ENCODE assay signal across 1 cellular context in the genomic region with DNA sequence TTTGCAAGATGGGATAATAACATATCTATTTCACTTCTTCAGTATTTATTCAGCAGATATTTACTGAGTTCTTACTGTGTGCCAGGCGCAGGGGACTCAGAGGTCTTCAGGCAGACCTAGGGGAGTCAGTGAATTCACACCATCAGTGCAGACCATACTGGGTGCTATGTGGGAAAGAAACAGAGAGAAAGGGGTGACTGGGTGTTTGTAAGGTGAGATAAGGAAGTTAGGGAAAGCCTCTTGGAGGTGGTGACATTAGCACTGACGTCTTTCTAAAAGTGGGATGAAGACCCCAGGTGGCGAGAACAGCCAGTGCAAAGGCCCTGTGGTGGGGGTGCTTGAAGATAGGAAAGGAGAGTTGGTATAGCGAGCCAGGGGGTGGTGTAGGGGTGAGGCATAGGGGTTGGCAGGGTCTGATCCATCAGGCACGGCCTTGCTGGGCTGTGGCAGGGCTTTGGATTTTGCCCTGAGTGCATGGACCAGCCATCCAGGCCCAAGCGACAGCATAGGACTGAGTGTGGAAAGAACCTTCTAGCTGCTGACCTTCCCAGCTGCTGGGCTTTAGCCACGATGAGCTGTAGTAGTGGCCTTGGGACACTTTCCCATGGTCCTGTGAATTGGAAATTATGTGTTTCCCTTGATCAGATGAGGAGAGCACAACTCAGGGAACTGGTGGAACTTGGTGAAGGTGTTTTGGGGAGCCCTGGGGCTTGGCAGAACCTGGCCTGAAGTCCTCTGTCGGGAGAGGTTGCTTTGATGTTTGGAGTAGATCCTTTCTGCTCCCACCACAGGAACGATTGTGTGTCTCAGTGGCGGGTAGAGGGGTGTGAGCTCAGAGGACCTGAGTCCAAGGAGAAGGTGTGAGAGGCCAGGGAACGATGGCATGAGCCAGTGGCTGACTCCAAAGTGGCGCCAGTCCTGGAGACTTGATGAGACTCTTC.
TF ChIP-seq lines count a peak whose summit lies in the region.

No MANE protein-coding gene starts in this region.

TF ChIP-seq in HepG2, 621 proteins besides CTCF, POLR2A, EP300 and RAD21 (continued from another document and continues in another):
- TF ChIP-seq, protein P1, sequence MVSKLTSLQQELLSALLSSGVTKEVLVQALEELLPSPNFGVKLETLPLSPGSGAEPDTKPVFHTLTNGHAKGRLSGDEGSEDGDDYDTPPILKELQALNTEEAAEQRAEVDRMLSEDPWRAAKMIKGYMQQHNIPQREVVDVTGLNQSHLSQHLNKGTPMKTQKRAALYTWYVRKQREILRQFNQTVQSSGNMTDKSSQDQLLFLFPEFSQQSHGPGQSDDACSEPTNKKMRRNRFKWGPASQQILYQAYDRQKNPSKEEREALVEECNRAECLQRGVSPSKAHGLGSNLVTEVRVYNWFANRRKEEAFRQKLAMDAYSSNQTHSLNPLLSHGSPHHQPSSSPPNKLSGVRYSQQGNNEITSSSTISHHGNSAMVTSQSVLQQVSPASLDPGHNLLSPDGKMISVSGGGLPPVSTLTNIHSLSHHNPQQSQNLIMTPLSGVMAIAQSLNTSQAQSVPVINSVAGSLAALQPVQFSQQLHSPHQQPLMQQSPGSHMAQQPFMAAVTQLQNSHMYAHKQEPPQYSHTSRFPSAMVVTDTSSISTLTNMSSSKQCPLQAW (CRISPR knock-in tag; IDR thresholded peaks at IDR 0.05) = peak; percentile 60; the same call in 1 of the 2 replicates
- TF ChIP-seq ZBTB21 (CRISPR knock-in tag; IDR thresholded peaks at IDR 0.05) (no peak), EED (CRISPR knock-in tag; IDR thresholded peaks at IDR 0.05) (no peak), KDM5A (IDR thresholded peaks at IDR 0.05; ENCODE audit: borderline replicate concordance, low read length) (no peak), ZEB1 (IDR thresholded peaks at IDR 0.05; ENCODE audit: insufficient replicate concordance, low read depth) (peak; percentile 32), PITX1 (CRISPR knock-in tag; IDR thresholded peaks at IDR 0.05) (peak; percentile 35), ZNF781 (CRISPR knock-in tag; IDR thresholded peaks at IDR 0.05; ENCODE audit: borderline replicate concordance, not compliant biosample characterization) (peak; percentile 72), ZNF101 (CRISPR knock-in tag; IDR thresholded peaks at IDR 0.05; ENCODE audit: borderline replicate concordance, low read depth) (no peak), RBM22 (optimal IDR thresholded peaks at IDR 0.05; ENCODE audit: low read length) (no peak), PRMT3 (CRISPR knock-in tag; IDR thresholded peaks at IDR 0.05; ENCODE audit: borderline replicate concordance, low read depth) (no peak), ZNF34 (CRISPR knock-in tag; IDR thresholded peaks at IDR 0.05; ENCODE audit: borderline replicate concordance) (no peak), NCOA1 (CRISPR knock-in tag; IDR thresholded peaks at IDR 0.05) (0 out of 2 replicates have a peak, but pooled peaks have one; percentile 25)
- TF ChIP-seq, protein P2, sequence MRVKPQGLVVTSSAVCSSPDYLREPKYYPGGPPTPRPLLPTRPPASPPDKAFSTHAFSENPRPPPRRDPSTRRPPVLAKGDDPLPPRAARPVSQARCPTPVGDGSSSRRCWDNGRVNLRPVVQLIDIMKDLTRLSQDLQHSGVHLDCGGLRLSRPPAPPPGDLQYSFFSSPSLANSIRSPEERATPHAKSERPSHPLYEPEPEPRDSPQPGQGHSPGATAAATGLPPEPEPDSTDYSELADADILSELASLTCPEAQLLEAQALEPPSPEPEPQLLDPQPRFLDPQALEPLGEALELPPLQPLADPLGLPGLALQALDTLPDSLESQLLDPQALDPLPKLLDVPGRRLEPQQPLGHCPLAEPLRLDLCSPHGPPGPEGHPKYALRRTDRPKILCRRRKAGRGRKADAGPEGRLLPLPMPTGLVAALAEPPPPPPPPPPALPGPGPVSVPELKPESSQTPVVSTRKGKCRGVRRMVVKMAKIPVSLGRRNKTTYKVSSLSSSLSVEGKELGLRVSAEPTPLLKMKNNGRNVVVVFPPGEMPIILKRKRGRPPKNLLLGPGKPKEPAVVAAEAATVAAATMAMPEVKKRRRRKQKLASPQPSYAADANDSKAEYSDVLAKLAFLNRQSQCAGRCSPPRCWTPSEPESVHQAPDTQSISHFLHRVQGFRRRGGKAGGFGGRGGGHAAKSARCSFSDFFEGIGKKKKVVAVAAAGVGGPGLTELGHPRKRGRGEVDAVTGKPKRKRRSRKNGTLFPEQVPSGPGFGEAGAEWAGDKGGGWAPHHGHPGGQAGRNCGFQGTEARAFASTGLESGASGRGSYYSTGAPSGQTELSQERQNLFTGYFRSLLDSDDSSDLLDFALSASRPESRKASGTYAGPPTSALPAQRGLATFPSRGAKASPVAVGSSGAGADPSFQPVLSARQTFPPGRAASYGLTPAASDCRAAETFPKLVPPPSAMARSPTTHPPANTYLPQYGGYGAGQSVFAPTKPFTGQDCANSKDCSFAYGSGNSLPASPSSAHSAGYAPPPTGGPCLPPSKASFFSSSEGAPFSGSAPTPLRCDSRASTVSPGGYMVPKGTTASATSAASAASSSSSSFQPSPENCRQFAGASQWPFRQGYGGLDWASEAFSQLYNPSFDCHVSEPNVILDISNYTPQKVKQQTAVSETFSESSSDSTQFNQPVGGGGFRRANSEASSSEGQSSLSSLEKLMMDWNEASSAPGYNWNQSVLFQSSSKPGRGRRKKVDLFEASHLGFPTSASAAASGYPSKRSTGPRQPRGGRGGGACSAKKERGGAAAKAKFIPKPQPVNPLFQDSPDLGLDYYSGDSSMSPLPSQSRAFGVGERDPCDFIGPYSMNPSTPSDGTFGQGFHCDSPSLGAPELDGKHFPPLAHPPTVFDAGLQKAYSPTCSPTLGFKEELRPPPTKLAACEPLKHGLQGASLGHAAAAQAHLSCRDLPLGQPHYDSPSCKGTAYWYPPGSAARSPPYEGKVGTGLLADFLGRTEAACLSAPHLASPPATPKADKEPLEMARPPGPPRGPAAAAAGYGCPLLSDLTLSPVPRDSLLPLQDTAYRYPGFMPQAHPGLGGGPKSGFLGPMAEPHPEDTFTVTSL (CRISPR knock-in tag; IDR thresholded peaks at IDR 0.05; ENCODE audit: borderline replicate concordance) = no peak
- TF ChIP-seq, protein P3, sequence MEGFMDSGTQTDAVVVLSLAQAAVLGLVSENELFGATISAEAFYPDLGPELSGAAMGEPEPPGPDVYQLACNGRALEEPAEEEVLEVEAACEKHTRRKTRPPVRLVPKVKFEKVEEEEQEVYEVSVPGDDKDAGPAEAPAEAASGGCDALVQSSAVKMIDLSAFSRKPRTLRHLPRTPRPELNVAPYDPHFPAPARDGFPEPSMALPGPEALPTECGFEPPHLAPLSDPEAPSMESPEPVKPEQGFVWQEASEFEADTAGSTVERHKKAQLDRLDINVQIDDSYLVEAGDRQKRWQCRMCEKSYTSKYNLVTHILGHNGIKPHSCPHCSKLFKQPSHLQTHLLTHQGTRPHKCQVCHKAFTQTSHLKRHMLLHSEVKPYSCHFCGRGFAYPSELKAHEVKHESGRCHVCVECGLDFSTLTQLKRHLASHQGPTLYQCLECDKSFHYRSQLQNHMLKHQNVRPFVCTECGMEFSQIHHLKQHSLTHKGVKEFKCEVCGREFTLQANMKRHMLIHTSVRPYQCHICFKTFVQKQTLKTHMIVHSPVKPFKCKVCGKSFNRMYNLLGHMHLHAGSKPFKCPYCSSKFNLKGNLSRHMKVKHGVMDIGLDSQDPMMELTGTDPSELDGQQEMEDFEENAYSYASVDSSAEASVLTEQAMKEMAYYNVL (CRISPR knock-in tag; IDR thresholded peaks at IDR 0.05; ENCODE audit: borderline replicate concordance) = peak; percentile 22; the same call in 1 of the 2 replicates
- TF ChIP-seq, protein P4, sequence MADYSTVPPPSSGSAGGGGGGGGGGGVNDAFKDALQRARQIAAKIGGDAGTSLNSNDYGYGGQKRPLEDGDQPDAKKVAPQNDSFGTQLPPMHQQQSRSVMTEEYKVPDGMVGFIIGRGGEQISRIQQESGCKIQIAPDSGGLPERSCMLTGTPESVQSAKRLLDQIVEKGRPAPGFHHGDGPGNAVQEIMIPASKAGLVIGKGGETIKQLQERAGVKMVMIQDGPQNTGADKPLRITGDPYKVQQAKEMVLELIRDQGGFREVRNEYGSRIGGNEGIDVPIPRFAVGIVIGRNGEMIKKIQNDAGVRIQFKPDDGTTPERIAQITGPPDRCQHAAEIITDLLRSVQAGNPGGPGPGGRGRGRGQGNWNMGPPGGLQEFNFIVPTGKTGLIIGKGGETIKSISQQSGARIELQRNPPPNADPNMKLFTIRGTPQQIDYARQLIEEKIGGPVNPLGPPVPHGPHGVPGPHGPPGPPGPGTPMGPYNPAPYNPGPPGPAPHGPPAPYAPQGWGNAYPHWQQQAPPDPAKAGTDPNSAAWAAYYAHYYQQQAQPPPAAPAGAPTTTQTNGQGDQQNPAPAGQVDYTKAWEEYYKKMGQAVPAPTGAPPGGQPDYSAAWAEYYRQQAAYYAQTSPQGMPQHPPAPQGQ (CRISPR knock-in tag; IDR thresholded peaks at IDR 0.05; ENCODE audit: borderline replicate concordance) = no peak
- TF ChIP-seq, protein P5, sequence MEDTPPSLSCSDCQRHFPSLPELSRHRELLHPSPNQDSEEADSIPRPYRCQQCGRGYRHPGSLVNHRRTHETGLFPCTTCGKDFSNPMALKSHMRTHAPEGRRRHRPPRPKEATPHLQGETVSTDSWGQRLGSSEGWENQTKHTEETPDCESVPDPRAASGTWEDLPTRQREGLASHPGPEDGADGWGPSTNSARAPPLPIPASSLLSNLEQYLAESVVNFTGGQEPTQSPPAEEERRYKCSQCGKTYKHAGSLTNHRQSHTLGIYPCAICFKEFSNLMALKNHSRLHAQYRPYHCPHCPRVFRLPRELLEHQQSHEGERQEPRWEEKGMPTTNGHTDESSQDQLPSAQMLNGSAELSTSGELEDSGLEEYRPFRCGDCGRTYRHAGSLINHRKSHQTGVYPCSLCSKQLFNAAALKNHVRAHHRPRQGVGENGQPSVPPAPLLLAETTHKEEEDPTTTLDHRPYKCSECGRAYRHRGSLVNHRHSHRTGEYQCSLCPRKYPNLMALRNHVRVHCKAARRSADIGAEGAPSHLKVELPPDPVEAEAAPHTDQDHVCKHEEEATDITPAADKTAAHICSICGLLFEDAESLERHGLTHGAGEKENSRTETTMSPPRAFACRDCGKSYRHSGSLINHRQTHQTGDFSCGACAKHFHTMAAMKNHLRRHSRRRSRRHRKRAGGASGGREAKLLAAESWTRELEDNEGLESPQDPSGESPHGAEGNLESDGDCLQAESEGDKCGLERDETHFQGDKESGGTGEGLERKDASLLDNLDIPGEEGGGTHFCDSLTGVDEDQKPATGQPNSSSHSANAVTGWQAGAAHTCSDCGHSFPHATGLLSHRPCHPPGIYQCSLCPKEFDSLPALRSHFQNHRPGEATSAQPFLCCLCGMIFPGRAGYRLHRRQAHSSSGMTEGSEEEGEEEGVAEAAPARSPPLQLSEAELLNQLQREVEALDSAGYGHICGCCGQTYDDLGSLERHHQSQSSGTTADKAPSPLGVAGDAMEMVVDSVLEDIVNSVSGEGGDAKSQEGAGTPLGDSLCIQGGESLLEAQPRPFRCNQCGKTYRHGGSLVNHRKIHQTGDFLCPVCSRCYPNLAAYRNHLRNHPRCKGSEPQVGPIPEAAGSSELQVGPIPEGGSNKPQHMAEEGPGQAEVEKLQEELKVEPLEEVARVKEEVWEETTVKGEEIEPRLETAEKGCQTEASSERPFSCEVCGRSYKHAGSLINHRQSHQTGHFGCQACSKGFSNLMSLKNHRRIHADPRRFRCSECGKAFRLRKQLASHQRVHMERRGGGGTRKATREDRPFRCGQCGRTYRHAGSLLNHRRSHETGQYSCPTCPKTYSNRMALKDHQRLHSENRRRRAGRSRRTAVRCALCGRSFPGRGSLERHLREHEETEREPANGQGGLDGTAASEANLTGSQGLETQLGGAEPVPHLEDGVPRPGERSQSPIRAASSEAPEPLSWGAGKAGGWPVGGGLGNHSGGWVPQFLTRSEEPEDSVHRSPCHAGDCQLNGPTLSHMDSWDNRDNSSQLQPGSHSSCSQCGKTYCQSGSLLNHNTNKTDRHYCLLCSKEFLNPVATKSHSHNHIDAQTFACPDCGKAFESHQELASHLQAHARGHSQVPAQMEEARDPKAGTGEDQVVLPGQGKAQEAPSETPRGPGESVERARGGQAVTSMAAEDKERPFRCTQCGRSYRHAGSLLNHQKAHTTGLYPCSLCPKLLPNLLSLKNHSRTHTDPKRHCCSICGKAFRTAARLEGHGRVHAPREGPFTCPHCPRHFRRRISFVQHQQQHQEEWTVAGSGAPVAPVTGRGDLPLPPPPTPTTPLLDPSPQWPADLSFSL (CRISPR knock-in tag; IDR thresholded peaks at IDR 0.05) = no peak; the same call in 1 of the 2 replicates
- TF ChIP-seq, protein P6, sequence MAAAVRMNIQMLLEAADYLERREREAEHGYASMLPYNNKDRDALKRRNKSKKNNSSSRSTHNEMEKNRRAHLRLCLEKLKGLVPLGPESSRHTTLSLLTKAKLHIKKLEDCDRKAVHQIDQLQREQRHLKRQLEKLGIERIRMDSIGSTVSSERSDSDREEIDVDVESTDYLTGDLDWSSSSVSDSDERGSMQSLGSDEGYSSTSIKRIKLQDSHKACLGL (CRISPR knock-in tag; IDR thresholded peaks at IDR 0.05) = no peak
- TF ChIP-seq, protein P7, sequence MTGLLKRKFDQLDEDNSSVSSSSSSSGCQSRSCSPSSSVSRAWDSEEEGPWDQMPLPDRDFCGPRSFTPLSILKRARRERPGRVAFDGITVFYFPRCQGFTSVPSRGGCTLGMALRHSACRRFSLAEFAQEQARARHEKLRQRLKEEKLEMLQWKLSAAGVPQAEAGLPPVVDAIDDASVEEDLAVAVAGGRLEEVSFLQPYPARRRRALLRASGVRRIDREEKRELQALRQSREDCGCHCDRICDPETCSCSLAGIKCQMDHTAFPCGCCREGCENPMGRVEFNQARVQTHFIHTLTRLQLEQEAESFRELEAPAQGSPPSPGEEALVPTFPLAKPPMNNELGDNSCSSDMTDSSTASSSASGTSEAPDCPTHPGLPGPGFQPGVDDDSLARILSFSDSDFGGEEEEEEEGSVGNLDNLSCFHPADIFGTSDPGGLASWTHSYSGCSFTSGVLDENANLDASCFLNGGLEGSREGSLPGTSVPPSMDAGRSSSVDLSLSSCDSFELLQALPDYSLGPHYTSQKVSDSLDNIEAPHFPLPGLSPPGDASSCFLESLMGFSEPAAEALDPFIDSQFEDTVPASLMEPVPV (CRISPR knock-in tag; IDR thresholded peaks at IDR 0.05) = no peak
- TF ChIP-seq, protein P8, sequence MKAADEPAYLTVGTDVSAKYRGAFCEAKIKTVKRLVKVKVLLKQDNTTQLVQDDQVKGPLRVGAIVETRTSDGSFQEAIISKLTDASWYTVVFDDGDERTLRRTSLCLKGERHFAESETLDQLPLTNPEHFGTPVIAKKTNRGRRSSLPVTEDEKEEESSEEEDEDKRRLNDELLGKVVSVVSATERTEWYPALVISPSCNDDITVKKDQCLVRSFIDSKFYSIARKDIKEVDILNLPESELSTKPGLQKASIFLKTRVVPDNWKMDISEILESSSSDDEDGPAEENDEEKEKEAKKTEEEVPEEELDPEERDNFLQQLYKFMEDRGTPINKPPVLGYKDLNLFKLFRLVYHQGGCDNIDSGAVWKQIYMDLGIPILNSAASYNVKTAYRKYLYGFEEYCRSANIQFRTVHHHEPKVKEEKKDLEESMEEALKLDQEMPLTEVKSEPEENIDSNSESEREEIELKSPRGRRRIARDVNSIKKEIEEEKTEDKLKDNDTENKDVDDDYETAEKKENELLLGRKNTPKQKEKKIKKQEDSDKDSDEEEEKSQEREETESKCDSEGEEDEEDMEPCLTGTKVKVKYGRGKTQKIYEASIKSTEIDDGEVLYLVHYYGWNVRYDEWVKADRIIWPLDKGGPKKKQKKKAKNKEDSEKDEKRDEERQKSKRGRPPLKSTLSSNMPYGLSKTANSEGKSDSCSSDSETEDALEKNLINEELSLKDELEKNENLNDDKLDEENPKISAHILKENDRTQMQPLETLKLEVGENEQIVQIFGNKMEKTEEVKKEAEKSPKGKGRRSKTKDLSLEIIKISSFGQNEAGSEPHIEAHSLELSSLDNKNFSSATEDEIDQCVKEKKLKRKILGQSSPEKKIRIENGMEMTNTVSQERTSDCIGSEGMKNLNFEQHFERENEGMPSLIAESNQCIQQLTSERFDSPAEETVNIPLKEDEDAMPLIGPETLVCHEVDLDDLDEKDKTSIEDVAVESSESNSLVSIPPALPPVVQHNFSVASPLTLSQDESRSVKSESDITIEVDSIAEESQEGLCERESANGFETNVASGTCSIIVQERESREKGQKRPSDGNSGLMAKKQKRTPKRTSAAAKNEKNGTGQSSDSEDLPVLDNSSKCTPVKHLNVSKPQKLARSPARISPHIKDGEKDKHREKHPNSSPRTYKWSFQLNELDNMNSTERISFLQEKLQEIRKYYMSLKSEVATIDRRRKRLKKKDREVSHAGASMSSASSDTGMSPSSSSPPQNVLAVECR (CRISPR knock-in tag; IDR thresholded peaks at IDR 0.05; ENCODE audit: borderline replicate concordance) = peak; percentile 39; the same call in 1 of the 2 replicates
